Comparison of ENCODE assay signal across 8 cellular contexts in the genomic region with DNA sequence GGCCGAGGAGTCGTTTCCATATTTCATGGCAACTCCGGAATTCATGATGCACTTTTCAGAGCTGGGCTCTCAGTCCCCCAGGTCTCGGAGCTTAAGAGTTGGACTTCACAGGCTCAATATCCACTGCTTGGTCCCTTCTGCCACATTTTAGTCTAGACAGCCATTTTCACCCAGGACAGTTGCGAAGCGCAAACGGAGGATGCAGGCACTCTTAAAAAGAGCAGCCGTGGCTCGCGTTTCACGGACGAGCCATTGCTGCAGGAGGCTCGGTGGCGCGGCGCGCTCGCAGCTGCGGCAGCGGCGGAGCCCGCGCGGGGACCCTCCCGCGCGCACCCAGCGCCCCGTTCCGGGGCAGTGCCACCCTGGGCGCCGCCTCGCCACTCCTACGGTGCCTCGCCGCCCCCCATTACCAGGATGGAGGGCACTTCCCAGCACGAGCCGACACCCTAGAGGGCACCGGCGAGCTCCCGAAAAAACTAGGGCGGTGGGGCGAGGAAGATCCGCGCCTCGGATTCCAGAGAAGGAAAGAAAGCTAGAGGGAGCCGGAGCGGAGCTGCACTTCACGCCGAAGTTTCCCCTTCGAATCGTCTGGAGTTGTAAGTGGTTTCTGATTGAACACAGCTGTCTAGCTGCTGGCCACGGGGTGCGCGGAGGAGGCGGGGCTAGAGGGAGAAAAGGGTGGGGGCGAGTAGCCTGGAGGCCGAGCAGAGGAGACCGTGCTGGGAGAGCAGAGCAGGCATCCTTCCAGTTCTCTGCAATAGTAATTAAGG.
A peak's percentile ranks its signal among the peaks of the same experiment; 100 is the strongest.
DNase-seq lines count a peak whose midpoint lies in the region; ATAC-seq, FAIRE-seq and TF ChIP-seq lines count a peak whose summit lies in the region.

No MANE protein-coding gene starts in this region.

- H3K4me3 Mint-ChIP-seq in central memory CD8-positive, alpha-beta T cell, result peak overlapping the region; percentile 86

- no peaks in the 10 kb centered on the region for H3K9me1 ChIP-seq in keratinocyte (ENCODE audit: control insufficient read depth, extremely low read depth, insufficient read depth, low read length)

- peak overlapping the region; percentile 85 for H3K4me2 ChIP-seq in keratinocyte (ENCODE audit: control insufficient read depth, extremely low read depth, insufficient read depth, low read depth, low read length)

- H3K4me1 Mint-ChIP-seq in central memory CD8-positive, alpha-beta T cell, result peaks cover 16% of the 10 kb centered on the region

- peak; percentile 98 for ATAC-seq in HG02571 (IDR thresholded peaks at IDR 0.05; ENCODE audit: unreplicated experiment)
- ATAC-seq in central memory CD8-positive, alpha-beta T cell (replicated peaks; ENCODE audit: extremely low read depth, poor library complexity, severe bottlenecking), result peak; percentile 77

- H3K4me1 ChIP-seq in keratinocyte (ENCODE audit: control insufficient read depth, extremely low read depth, insufficient read depth, low read length), result peaks cover 22% of the 10 kb centered on the region

- peak; percentile 64 for FAIRE-seq in keratinocyte (lab: Jason Lieb, UNC)

- dilution Hi-C loops in keratinocyte (cut with MboI; ENCODE audit: extremely low pct_ligation_motif_present, low sequenced_read_pairs), result no loop called here

- H3K36me3 ChIP-seq in keratinocyte (ENCODE audit: control insufficient read depth in 2 of 2, extremely low read depth in 1 of 2, insufficient read depth in 2 of 2, low read length in 2 of 2), result no peaks in the 10 kb centered on the region

- peaks cover 3% of the 10 kb centered on the region for H3K36me3 Mint-ChIP-seq in central memory CD8-positive, alpha-beta T cell (ENCODE audit: insufficient read depth)

- no peaks in the 10 kb centered on the region for H4K20me1 ChIP-seq in keratinocyte (ENCODE audit: control insufficient read depth, extremely low read depth, insufficient read depth, low read length)

- peak overlapping the region; percentile 63 for H2AFZ ChIP-seq in keratinocyte (ENCODE audit: control insufficient read depth, low read length)

- DNase-seq in NCI-H1105 treated with DMSO at 0.1 percent for 48 hours (lab: John Stamatoyannopoulos, UW) (peak; percentile 69), keratinocyte (ENCODE audit: low read depth, low spot score) (no peak), DMS153 treated with DMSO at 0.1 percent for 48 hours (lab: John Stamatoyannopoulos, UW; ENCODE audit: unreplicated experiment) (no peak)
- peak; percentile 25 for DNase-seq in activated CD4-positive, CD25-positive, alpha-beta regulatory T cell treated with anti-CD3 and anti-CD28 coated beads, Interleukin-2, amount 50 U/mL, for 16 hours (ENCODE audit: low read depth, low spot score)
- peak; percentile 40 to 44 for DNase-seq in central memory CD8-positive, alpha-beta T cell (ENCODE audit: low spot score in 2 of 2)
- DNase-seq in stimulated activated CD4-positive, alpha-beta T cell treated with anti-CD3 and anti-CD28 coated beads, Interleukin-12 subunit alpha, Interleukin-12 subunit beta, amount 100 ng/mL, for 4 hours, result peak; percentile 63

- peak overlapping the region; percentile 38 for H3K4me3 ChIP-seq in GM12875 (ENCODE audit: low read depth, low read length)
- peak overlapping the region; percentile 46 to 86 (median 63) for H3K4me3 ChIP-seq in keratinocyte (ENCODE audit: control insufficient read depth in 2 of 3, extremely low read depth in 1 of 3, insufficient read depth in 2 of 3, low read depth in 1 of 3, low read length in 3 of 3)

- H3K27me3 Mint-ChIP-seq in central memory CD8-positive, alpha-beta T cell, result peaks cover 51% of the 10 kb centered on the region

- H3K27ac Mint-ChIP-seq in central memory CD8-positive, alpha-beta T cell (ENCODE audit: low read depth), result no peak overlapping the region

- peak overlapping the region; percentile 85 for H3K27ac ChIP-seq in keratinocyte (ENCODE audit: control insufficient read depth, insufficient read depth, low read length)

- peaks cover 49% of the 10 kb centered on the region for H3K79me2 ChIP-seq in keratinocyte (ENCODE audit: control insufficient read depth, insufficient read depth, low read length)

- H3K9me3 ChIP-seq in keratinocyte (ENCODE audit: control insufficient read depth, low read depth, low read length), result no peaks in the 10 kb centered on the region

- H3K9me3 Mint-ChIP-seq in central memory CD8-positive, alpha-beta T cell, result no peaks in the 10 kb centered on the region

- TF ChIP-seq CTCF in GM12875 (IDR thresholded peaks at IDR 0.05; ENCODE audit: borderline replicate concordance, insufficient read depth, low read depth, low read length) (no peak), keratinocyte (optimal IDR thresholded peaks at IDR 0.05 in 1 of 3, IDR thresholded peaks at IDR 0.05 in 1 of 3, conservative IDR thresholded peaks at IDR 0.05 in 1 of 3; ENCODE audit: extremely low read depth in 1 of 3, insufficient read depth in 2 of 3, low read length in 3 of 3) (peak in 2 of 3 experiments; percentile 15 to 23)

- H3K9ac ChIP-seq in keratinocyte (ENCODE audit: control insufficient read depth, extremely low read depth, insufficient read depth, low read length), result peak overlapping the region; percentile 90

- no peaks in the 10 kb centered on the region for H3K27me3 ChIP-seq in keratinocyte (ENCODE audit: control insufficient read depth, extremely low read depth, insufficient read depth, low read length)

Comparison
In these comparisons a context has a peak if more than half of its experiments do, and no peak if none do; other contexts are left out.
1. DNase-seq: peak in NCI-H1105 treated with DMSO at 0.1 percent for 48 hours (single experiment), activated CD4-positive, CD25-positive, alpha-beta regulatory T cell treated with anti-CD3 and anti-CD28 coated beads, Interleukin-2, amount 50 U/mL, for 16 hours (single experiment), central memory CD8-positive, alpha-beta T cell (2 of 2) and stimulated activated CD4-positive, alpha-beta T cell treated with anti-CD3 and anti-CD28 coated beads, Interleukin-12 subunit alpha, Interleukin-12 subunit beta, amount 100 ng/mL, for 4 hours (single experiment); none in keratinocyte (single experiment) and DMS153 treated with DMSO at 0.1 percent for 48 hours (single experiment).